8 cellular contexts compared by ENCODE assay signal in the genomic region with DNA sequence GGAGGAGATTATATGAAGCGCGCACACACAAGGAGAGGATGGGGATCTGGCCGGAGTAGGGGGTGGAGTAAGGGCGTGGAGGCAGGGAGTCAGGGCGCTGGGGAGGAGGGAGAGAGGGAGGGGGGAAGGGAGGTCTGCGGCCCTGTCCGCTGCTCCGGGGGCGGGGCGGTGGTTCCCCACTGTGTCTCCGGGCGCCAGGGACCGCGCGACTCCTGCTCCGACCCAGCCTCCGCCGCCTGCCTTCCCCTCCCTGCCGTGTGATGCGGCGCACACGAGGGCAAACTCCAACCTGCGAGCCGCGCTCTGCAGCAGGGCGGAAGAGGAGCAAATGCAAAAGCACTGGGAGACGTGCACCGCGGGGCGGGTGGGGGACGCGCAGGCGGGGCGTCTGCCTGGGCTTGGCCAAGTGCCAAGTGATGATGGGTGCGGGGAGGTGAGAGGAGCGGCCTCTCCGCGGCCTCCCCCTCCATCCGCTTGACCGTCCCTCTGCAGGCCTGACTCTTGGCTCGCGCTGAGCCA. TPM values are rescaled to one million over a fixed set of nuclear protein-coding genes. Genes with fewer than 3 reads are reported as not detected.
DNase-seq lines count a peak whose midpoint lies in the region; ATAC-seq lines count a peak whose summit lies in the region.

TSS of gene DCHS2 (minus strand) at position 69 of the 519 bp plus-strand sequence. CDS start 444 bp downstream, outside the sequence.

- H3K4me3 Mint-ChIP-seq in activated T-cell treated with anti-CD3 and anti-CD28 coated beads, Interleukin-2, amount 50 U/mL, for 72 hours, result peak within 1 kb of the TSS; percentile 84 to 86

- no peak within 1 kb of the TSS for H3K9ac ChIP-seq in HUES64 (ENCODE audit: low read depth, low read length)
- H3K9ac ChIP-seq in skeletal muscle satellite cell (ENCODE audit: low read depth, low read length), result no peak within 1 kb of the TSS

- H3K4me1 ChIP-seq in HUES64 (ENCODE audit: insufficient read depth, low read length), result no peaks in the 10 kb centered on the region
- H3K4me1 ChIP-seq in skeletal muscle satellite cell (ENCODE audit: control insufficient read depth, insufficient read depth, low read length), result peaks cover 13% of the 10 kb centered on the region

- peaks cover 69% of the 10 kb centered on the region for H3K27me3 Mint-ChIP-seq in activated T-cell treated with anti-CD3 and anti-CD28 coated beads, Interleukin-2, amount 50 U/mL, for 72 hours (ENCODE audit: low read depth)

- H3K4me2 ChIP-seq in skeletal muscle satellite cell (ENCODE audit: low read length), result peak within 1 kb of the TSS; percentile 70

- H3K36me3 Mint-ChIP-seq in activated T-cell treated with anti-CD3 and anti-CD28 coated beads, Interleukin-2, amount 50 U/mL, for 72 hours (ENCODE audit: insufficient read depth in 2 of 2), result peaks cover 0 to 2% of the 10 kb centered on the region in 2 donors

- intact Hi-C loops in left ventricle myocardium superior (cut with micrococcal nuclease), result no loop called here

- no peaks in the 10 kb centered on the region for H3K9me3 Mint-ChIP-seq in activated T-cell treated with anti-CD3 and anti-CD28 coated beads, Interleukin-2, amount 50 U/mL, for 72 hours

- H3K27ac Mint-ChIP-seq in activated T-cell treated with anti-CD3 and anti-CD28 coated beads, Interleukin-2, amount 50 U/mL, for 72 hours, result no peak within 1 kb of the TSS

- WGBS in HUES64, result under 1% methylated on average over 42 of the region's 42 CpGs

- H3K4me3 ChIP-seq in HUES64 (ENCODE audit: low read length), result peak within 1 kb of the TSS; percentile 64
- H3K4me3 ChIP-seq in skeletal muscle satellite cell (ENCODE audit: low read length), result peak within 1 kb of the TSS; percentile 56

- H3K27me3 ChIP-seq in HUES64 (ENCODE audit: insufficient read depth, low read length) (peaks cover 74% of the 10 kb centered on the region), skeletal muscle satellite cell (ENCODE audit: control insufficient read depth, insufficient read depth, low read length) (peaks cover 65% of the 10 kb centered on the region)

- peaks cover 17% of the 10 kb centered on the region for H3K4me1 Mint-ChIP-seq in activated T-cell treated with anti-CD3 and anti-CD28 coated beads, Interleukin-2, amount 50 U/mL, for 72 hours (ENCODE audit: low read depth)

- H3K36me3 ChIP-seq in HUES64 (ENCODE audit: insufficient read depth, low read length) (no peaks in the 10 kb centered on the region), skeletal muscle satellite cell (ENCODE audit: insufficient read depth, low read length) (no peaks in the 10 kb centered on the region)

- no peak within 1 kb of the TSS for H3K27ac ChIP-seq in HUES64 (ENCODE audit: low read depth, low read length)

- ATAC-seq in GM21367 (IDR thresholded peaks at IDR 0.05; ENCODE audit: unreplicated experiment), result peak; percentile 46
- ATAC-seq in activated T-cell treated with anti-CD3 and anti-CD28 coated beads, Interleukin-2, amount 50 U/mL, for 72 hours (replicated peaks in 1 of 2), result peak; percentile 62 to 68
- ATAC-seq in left ventricle myocardium superior, result peak; percentile 78

- DNase-seq in DMS153 treated with DMSO at 0.1 percent for 48 hours (lab: John Stamatoyannopoulos, UW; ENCODE audit: unreplicated experiment) (peak; percentile 5), DMS153 (lab: John Stamatoyannopoulos, UW) (no peak), left ventricle myocardium superior (peak; percentile 35)
- DNase-seq in activated T-cell treated with anti-CD3 and anti-CD28 coated beads, Interleukin-2, amount 50 U/mL, for 72 hours, result peak; percentile 16 to 26
- DNase-seq in stimulated activated naive CD4-positive, alpha-beta T cell treated with Interleukin-2 at 50 U/mL for 16 hours (lab: John Stamatoyannopoulos, UW), result no peak

- H3K9me3 ChIP-seq in HUES64 (ENCODE audit: insufficient read depth, low read depth, low read length) (no peaks in the 10 kb centered on the region), skeletal muscle satellite cell (replicated peaks; ENCODE audit: low read length) (no peaks in the 10 kb centered on the region)

RNA-seq across cellular contexts. Expression of gene DCHS2, which starts in this region (rescaled TPM):
- 0.30 TPM for polyA plus RNA-seq in HUES64 (2013, experiment 1 of 2)
- polyA plus RNA-seq in HUES64 (2013, experiment 2 of 2), result 0.44 TPM
- total RNA-seq in activated T-cell treated with anti-CD3 and anti-CD28 coated beads, Interleukin-2, amount 50 U/mL, for 72 hours, result not detected
- not detected for total RNA-seq in left ventricle myocardium superior
- total RNA-seq in skeletal muscle satellite cell (2012; rRNA removed), result not detected in 2 replicates

Comparison
In these comparisons a context has a peak if more than half of its experiments do, and no peak if none do; other contexts are left out.
1. Peak in DNase-seq and ATAC-seq in activated T-cell treated with anti-CD3 and anti-CD28 coated beads, Interleukin-2, amount 50 U/mL, for 72 hours; RNA of the gene not detected or under 1 TPM.
2. Peak in DNase-seq and ATAC-seq in left ventricle myocardium superior; RNA of the gene not detected or under 1 TPM.